ENCODE assay signal across 25 cellular contexts in genomic region chr1:205205055-205205454, GRCh38. TPM values are rescaled to one million over a fixed set of nuclear protein-coding genes. Genes with fewer than 3 reads are reported as not detected.
A peak's percentile ranks its signal among the peaks of the same experiment; 100 is the strongest.
DNase-seq lines count a peak whose midpoint lies in the region; ATAC-seq and TF ChIP-seq lines count a peak whose summit lies in the region.
"Had no signal": no experiment of that assay in that cellular context is flagged by ENCODE, and none has a peak within 500 bp of the region (broad histone marks: within the 10 kb centered on the region; RNA-seq: fewer than 3 reads in every experiment).

No MANE protein-coding gene starts in this region.

- no peaks in the 10 kb centered on the region for H3K27me3 Mint-ChIP-seq in CD4-positive, CD25-positive, alpha-beta regulatory T cell
- no peaks in the 10 kb centered on the region for H3K27me3 Mint-ChIP-seq in WTC11 (ENCODE audit: low read depth)
- no peaks in the 10 kb centered on the region for H3K27me3 Mint-ChIP-seq in Caco-2 (ENCODE audit: insufficient read depth, unreplicated experiment)
- H3K27me3 Mint-ChIP-seq: CD4-positive, alpha-beta memory T cell; dendritic cell treated with granulocyte-macrophage colony-stimulating factor and Interleukin-4, amounts not matched to agents 40 ng/mL and 50 ng/mL, for 4 days had no signal

- POLR2A ChIA-PET in WTC11 (lab: Charles Lee) = interaction anchor here (0.5 to 0.7 kb wide), 3 partner anchors 23 to 96 kb away, joined by 3 to 5 read pairs (median 3); partner anchors contain the start of gene TMCC2
- POLR2A ChIA-PET in Caco-2 (lab: Charles Lee) = no interaction called here

- no peaks in the 10 kb centered on the region for H3K36me3 ChIP-seq in ACC112 (ENCODE audit: insufficient read depth, low read length)
- H3K36me3 ChIP-seq in CD4-positive, CD25-positive, alpha-beta regulatory T cell (ENCODE audit: control insufficient read depth, insufficient read depth, low read length) = no peaks in the 10 kb centered on the region
- H3K36me3 ChIP-seq in Caco-2 (ENCODE audit: control insufficient read depth, insufficient read depth, low read length) = no peaks in the 10 kb centered on the region
- H3K36me3 ChIP-seq: ascending aorta, neural progenitor cell had no signal

- H2AFZ ChIP-seq in ACC112 (ENCODE audit: low read length, unreplicated experiment) = no peak overlapping the region
- H2AFZ ChIP-seq: neural progenitor cell had no signal

- peaks cover 36% of the 10 kb centered on the region for H3K79me2 ChIP-seq in ACC112 (ENCODE audit: control insufficient read depth, insufficient read depth, low read length, unreplicated experiment)

- no TSS peak for BruUV-seq in Caco-2 (replicated peaks; lab: Mats Ljungman, UMichigan)

- CTCF ChIA-PET in WTC11 (lab: Charles Lee) (interaction anchor here (0.8 to 1.3 kb wide), 3 partner anchors 51 to 144 kb away, joined by 3 to 4 read pairs (median 3); no protein-coding TSS in a partner anchor), Caco-2 (lab: Charles Lee) (interaction anchor here (0.5 kb wide), 1 partner anchor 217 kb away, joined by 3 read pairs; the partner anchor contains the start of gene LEMD1)

- peak overlapping the region; percentile 63 for H3K27ac ChIP-seq in ACC112 (ENCODE audit: low read depth, low read length)
- no peak overlapping the region for H3K27ac ChIP-seq in CD4-positive, CD25-positive, alpha-beta regulatory T cell (ENCODE audit: insufficient read depth, low read length, poor library complexity, severe bottlenecking)
- H3K27ac ChIP-seq: ascending aorta, neural progenitor cell had no signal

- no peaks in the 10 kb centered on the region for H3K9me3 ChIP-seq in CD4-positive, CD25-positive, alpha-beta regulatory T cell (ENCODE audit: control insufficient read depth in 2 of 2, low read length in 2 of 2)
- H3K9me3 ChIP-seq in Caco-2 = no peaks in the 10 kb centered on the region
- H3K9me3 ChIP-seq: ascending aorta had no signal

- intact Hi-C loops in Caco-2 (cut with micrococcal nuclease; ENCODE audit: unreplicated experiment) = no loop called here

- peaks cover 14 to 68% (median 33%) of the 10 kb centered on the region in 4 donors for H3K4me1 Mint-ChIP-seq in CD4-positive, CD25-positive, alpha-beta regulatory T cell
- H3K4me1 Mint-ChIP-seq in WTC11 = peaks cover 40% of the 10 kb centered on the region
- H3K4me1 Mint-ChIP-seq in Caco-2 (ENCODE audit: low read depth, unreplicated experiment) = peaks cover under 1% of the 10 kb centered on the region

- H3K27ac Mint-ChIP-seq in CD4-positive, CD25-positive, alpha-beta regulatory T cell = peak overlapping the region in 2 of 3 donors; percentile 44 to 57
- peak overlapping the region; percentile 34; the same call in 1 of the 2 replicates for H3K27ac Mint-ChIP-seq in WTC11
- H3K27ac Mint-ChIP-seq in Caco-2 (ENCODE audit: unreplicated experiment) = no peak overlapping the region
- H3K27ac Mint-ChIP-seq: dendritic cell treated with granulocyte-macrophage colony-stimulating factor and Interleukin-4, amounts not matched to agents 40 ng/mL and 50 ng/mL, for 4 days; neural progenitor cell had no signal

- no peaks in the 10 kb centered on the region for H3K9me3 Mint-ChIP-seq in CD4-positive, CD25-positive, alpha-beta regulatory T cell
- H3K9me3 Mint-ChIP-seq in WTC11 (no peaks in the 10 kb centered on the region), Caco-2 (ENCODE audit: unreplicated experiment) (no peaks in the 10 kb centered on the region)
- H3K9me3 Mint-ChIP-seq: CD4-positive, alpha-beta memory T cell; dendritic cell treated with granulocyte-macrophage colony-stimulating factor and Interleukin-4, amounts not matched to agents 40 ng/mL and 50 ng/mL, for 4 days; neural progenitor cell had no signal

- H3K27me3 ChIP-seq in ACC112 (ENCODE audit: insufficient read depth, low read length) (no peaks in the 10 kb centered on the region), Caco-2 (replicated peaks; ENCODE audit: control insufficient read depth, insufficient read depth, low read length) (no peaks in the 10 kb centered on the region)
- no peaks in the 10 kb centered on the region for H3K27me3 ChIP-seq in CD4-positive, CD25-positive, alpha-beta regulatory T cell (ENCODE audit: control insufficient read depth, insufficient read depth, low read length)
- H3K27me3 ChIP-seq: ascending aorta, neural progenitor cell had no signal

- no peak for TF ChIP-seq CTCF in WTC11 (IDR thresholded peaks at IDR 0.05)
- no peak for TF ChIP-seq CTCF in fibroblast of the aortic adventitia (IDR thresholded peaks at IDR 0.05; ENCODE audit: insufficient read depth, low read length)
- no peak for TF ChIP-seq CTCF in Caco-2 (IDR thresholded peaks at IDR 0.05; ENCODE audit: insufficient read depth in 1 of 2, low read depth in 1 of 2, low read length in 1 of 2, severe bottlenecking in 1 of 2, unreplicated experiment in 1 of 2)

- H3K4me1 ChIP-seq in ACC112 (ENCODE audit: control insufficient read depth, insufficient read depth, low read length, unreplicated experiment) (peaks cover 16% of the 10 kb centered on the region), Caco-2 (peaks cover 2% of the 10 kb centered on the region; the same call in 1 of the 2 replicates)
- peaks cover 30% of the 10 kb centered on the region for H3K4me1 ChIP-seq in CD4-positive, CD25-positive, alpha-beta regulatory T cell (ENCODE audit: control insufficient read depth, insufficient read depth, low read length, poor library complexity, severe bottlenecking)

- peak overlapping the region in 2 of 4 donors; percentile 1 to 29 for H3K4me3 Mint-ChIP-seq in CD4-positive, CD25-positive, alpha-beta regulatory T cell
- no peak overlapping the region for H3K4me3 Mint-ChIP-seq in WTC11
- no peak overlapping the region for H3K4me3 Mint-ChIP-seq in Caco-2 (ENCODE audit: unreplicated experiment)
- H3K4me3 Mint-ChIP-seq: dendritic cell treated with granulocyte-macrophage colony-stimulating factor and Interleukin-4, amounts not matched to agents 40 ng/mL and 50 ng/mL, for 4 days; neural progenitor cell had no signal

- H3K4me3 ChIP-seq in ACC112 (ENCODE audit: low read depth, low read length) (no peak overlapping the region), fibroblast of the aortic adventitia (ENCODE audit: low read depth, low read length) (no peak overlapping the region), Caco-2 (ENCODE audit: low read depth, low read length) (no peak overlapping the region)
- H3K4me3 ChIP-seq in CD4-positive, CD25-positive, alpha-beta regulatory T cell (ENCODE audit: low read depth, low read length) = no peak overlapping the region
- H3K4me3 ChIP-seq: ascending aorta, lung, neural progenitor cell had no signal

- no peak for DNase-seq in CD4-positive, CD25-positive, alpha-beta regulatory T cell
- DNase-seq in WTC11 (ENCODE audit: low spot score) (no peak), fibroblast of the aortic adventitia (ENCODE audit: low read depth) (peak; percentile 11), NCI-H2029 treated with DMSO at 0.1 percent for 48 hours (lab: John Stamatoyannopoulos, UW) (no peak), Caco-2 (no peak), dermis blood vessel endothelial cell (no peak), A172 (ENCODE audit: low spot score) (no peak)
- DNase-seq: activated CD4-positive, alpha-beta T cell treated with anti-CD3 and anti-CD28 coated beads, Interleukin-2, amount 50 U/mL, for 48 hours; activated naive CD4-positive, alpha-beta T cell treated with anti-CD3 and anti-CD28 coated beads, Interleukin-2, amount 50 U/mL, for 16 hours; activated T-cell treated with anti-CD3 and anti-CD28 coated beads for 4 hours; CD4-positive, alpha-beta memory T cell; central memory CD4-positive, alpha-beta T cell; GDM1; glutamatergic neuron; Karpas-422; NCI-H1694; NCI-H526 treated with DMSO at 0.1 percent for 48 hours; T-helper 2 cell; trophoblast cell; WERI-Rb-1 had no signal

- H3K36me3 Mint-ChIP-seq in CD4-positive, CD25-positive, alpha-beta regulatory T cell = no peaks in the 10 kb centered on the region
- H3K36me3 Mint-ChIP-seq in WTC11 (no peaks in the 10 kb centered on the region), Caco-2 (ENCODE audit: insufficient read depth, unreplicated experiment) (no peaks in the 10 kb centered on the region)

- ATAC-seq in CD4-positive, CD25-positive, alpha-beta regulatory T cell (ENCODE audit: low read depth in 2 of 2) = no peak
- ATAC-seq in WTC11 = no peak

TF ChIP-seq in WTC11, 78 proteins besides CTCF, POLR2A, EP300 and RAD21 (continues in another document):
- TF ChIP-seq GABPB1 (CRISPR knock-in tag; IDR thresholded peaks at IDR 0.05) (no peak), ATF2 (CRISPR knock-in tag; IDR thresholded peaks at IDR 0.05; ENCODE audit: borderline replicate concordance, low read depth) (no peak), GTF2I (CRISPR knock-in tag; conservative IDR thresholded peaks at IDR 0.05) (no peak)

RNA-seq across cellular contexts. Expression of gene DSTYK, which starts 6.4 kb away (rescaled TPM):
- 15.7 TPM for total RNA-seq in CD4-positive, CD25-positive, alpha-beta regulatory T cell
- 1 to 10 TPM; 3.2 to 5.9 (median 5.1) TPM for polyA plus RNA-seq in CD4-positive, CD25-positive, alpha-beta regulatory T cell
- total RNA-seq in WTC11 (2021) = 10.3 to 11.6 TPM (median 11.0 TPM) in 3 replicates
- 16.1 and 23.7 TPM in 2 replicates for total RNA-seq in fibroblast of the aortic adventitia (ENCODE audit: low replicate concordance)
- total RNA-seq in Caco-2 (2022) = 6.2 and 6.3 TPM in 2 replicates
- total RNA-seq in dermis blood vessel endothelial cell = 14.9 and 15.1 TPM in 2 replicates
- 12.3 and 13.9 TPM in 2 replicates for total RNA-seq in A172 (2014; rRNA removed; shearing (Covaris generic))

RNA-seq across cellular contexts. Expression of gene TMCC2, which starts 22.7 kb away (rescaled TPM):
- total RNA-seq in CD4-positive, CD25-positive, alpha-beta regulatory T cell = 1.8 TPM
- polyA plus RNA-seq in CD4-positive, CD25-positive, alpha-beta regulatory T cell = under 1 TPM; 0.22 to 0.37 (median 0.28) TPM
- total RNA-seq in WTC11 (2021) (9.5 to 11.2 TPM (median 11.2 TPM) in 3 replicates), fibroblast of the aortic adventitia (ENCODE audit: low replicate concordance) (2.5 and 7.0 TPM in 2 replicates), Caco-2 (2022) (0.60 and 0.91 TPM in 2 replicates), dermis blood vessel endothelial cell (1.7 and 1.9 TPM in 2 replicates)
- total RNA-seq in A172 (2014; rRNA removed; shearing (Covaris generic)) = 8.1 and 11.9 TPM in 2 replicates
